ENCODE assay signal across 1 cellular context in genomic region chr1:15621975-15622374, GRCh38.
TF ChIP-seq lines count a peak whose summit lies in the region.

No MANE protein-coding gene starts in this region.

TF ChIP-seq in K562, 482 proteins besides CTCF, POLR2A, EP300 and RAD21:
- TF ChIP-seq COPS2 (conservative IDR thresholded peaks at IDR 0.05) (no peak), CEBPG (CRISPR knock-in tag; IDR thresholded peaks at IDR 0.05) (no peak), CEBPG (tag; conservative IDR thresholded peaks at IDR 0.05 in 1 of 2, IDR thresholded peaks at IDR 0.05 in 1 of 2) (peak in 1 of 2 experiments; percentile 72; a peak in 2 of 4 replicates), RCOR1 (IDR thresholded peaks at IDR 0.05; ENCODE audit: borderline replicate concordance in 1 of 2, low read depth in 2 of 2, low read length in 2 of 2) (peak in 1 of 2 experiments; percentile 56; a peak in 1 of 4 replicates), ATF7 (IDR thresholded peaks at IDR 0.05) (no peak), ARID1B (IDR thresholded peaks at IDR 0.05) (peak; percentile 16; the same call in 1 of the 2 replicates), TRIM28 (IDR thresholded peaks at IDR 0.05) (no peak), PTTG1 (tag; IDR thresholded peaks at IDR 0.05; ENCODE audit: low read depth) (no peak), HNRNPH1 (optimal IDR thresholded peaks at IDR 0.05; ENCODE audit: low read depth, low read length) (no peak), CREB3L1 (IDR thresholded peaks at IDR 0.05; ENCODE audit: borderline replicate concordance, low read depth) (no peak), CEBPB (tag; IDR thresholded peaks at IDR 0.05) (peak; percentile 88), TEAD4 (IDR thresholded peaks at IDR 0.05; ENCODE audit: low read length) (peak; percentile 74), TEAD4 (CRISPR knock-in tag; IDR thresholded peaks at IDR 0.05; ENCODE audit: borderline replicate concordance) (no peak), MAZ (CRISPR knock-in tag; conservative IDR thresholded peaks at IDR 0.05 in 1 of 2, IDR thresholded peaks at IDR 0.05 in 1 of 2) (no peak), ADNP (tag; IDR thresholded peaks at IDR 0.05) (no peak), ZNF263 (CRISPR knock-in tag; IDR thresholded peaks at IDR 0.05; ENCODE audit: borderline replicate concordance) (no peak), CBFA2T2 (conservative IDR thresholded peaks at IDR 0.05) (no peak), ZNF384 (IDR thresholded peaks at IDR 0.05; ENCODE audit: low read depth, low read length) (peak; percentile 78), NFRKB (IDR thresholded peaks at IDR 0.05; ENCODE audit: low read depth) (no peak)
TF ChIP-seq in K562: peak in this region for 6.
